In genomic region chr2:40346535-40347354, GRCh38 we compare ENCODE assay signal across 12 cellular contexts.
DNase-seq lines count a peak whose midpoint lies in the region; ATAC-seq and TF ChIP-seq lines count a peak whose summit lies in the region.
"Had no signal": no experiment of that assay in that cellular context is flagged by ENCODE, and none has a peak within 500 bp of the region (broad histone marks: within the 10 kb centered on the region; RNA-seq: fewer than 3 reads in every experiment).

No MANE protein-coding gene starts in this region.

- H3K4me3 ChIP-seq in fibroblast of the aortic adventitia (ENCODE audit: low read depth, low read length) (no peak overlapping the region), subcutaneous abdominal adipose tissue (ENCODE audit: low read depth in 1 of 5, low read length in 5 of 5) (no peak overlapping the region)
- H3K4me3 ChIP-seq: mucosa of descending colon, SK-N-MC had no signal

- H3K36me3 ChIP-seq in subcutaneous abdominal adipose tissue (ENCODE audit: control insufficient read depth in 5 of 5, insufficient read depth in 5 of 5, low read length in 5 of 5): no peaks in the 10 kb centered on the region

- H3K27me3 ChIP-seq in subcutaneous abdominal adipose tissue (ENCODE audit: control insufficient read depth in 5 of 5, insufficient read depth in 4 of 5, low read length in 5 of 5): no peaks in the 10 kb centered on the region

- no peak for TF ChIP-seq CTCF in fibroblast of the aortic adventitia (IDR thresholded peaks at IDR 0.05; ENCODE audit: insufficient read depth, low read length)

- peak; percentile 72 for DNase-seq in fibroblast of the aortic adventitia (ENCODE audit: low read depth)
- no peak for DNase-seq in nucleus accumbens (lab: John Stamatoyannopoulos, UW)
- no peak for DNase-seq in GM19240 (ENCODE audit: insufficient read length, low spot score)
- DNase-seq in NCI-H2081 (lab: John Stamatoyannopoulos, UW): no peak
- no peak for DNase-seq in epidermal melanocyte (ENCODE audit: insufficient read length, low spot score)
- DNase-seq: activated T-cell treated with anti-CD3 and anti-CD28 coated beads, Interleukin-2, amount 50 U/mL, for 72 hours; mucosa of descending colon; NCI-H1930 had no signal

- no peaks in the 10 kb centered on the region for H3K9me3 ChIP-seq in subcutaneous abdominal adipose tissue (ENCODE audit: control insufficient read depth in 5 of 5, low read length in 5 of 5)
- H3K9me3 ChIP-seq: mucosa of descending colon had no signal

- peak overlapping the region; percentile 75 for H3K27ac ChIP-seq in subcutaneous abdominal adipose tissue (ENCODE audit: low read depth, low read length)
- H3K27ac ChIP-seq: SK-N-MC had no signal

- peaks cover 0 to 30% (median 20%) of the 10 kb centered on the region in 5 donors for H3K4me1 ChIP-seq in subcutaneous abdominal adipose tissue (ENCODE audit: control insufficient read depth in 5 of 5, insufficient read depth in 5 of 5, low read length in 5 of 5)

- H3K9ac ChIP-seq in subcutaneous abdominal adipose tissue (ENCODE audit: low read length in 5 of 5): peak overlapping the region in 2 of 5 donors; percentile 17 to 51

- peak; percentile 70 for ATAC-seq in GM19035 (IDR thresholded peaks at IDR 0.05; ENCODE audit: unreplicated experiment)
- ATAC-seq in HG03439 (IDR thresholded peaks at IDR 0.05; ENCODE audit: unreplicated experiment): peak; percentile 68
- ATAC-seq: activated T-cell treated with anti-CD3 and anti-CD28 coated beads, Interleukin-2, amount 50 U/mL, for 72 hours; mucosa of descending colon had no signal
